Comparison of ENCODE assay signal across 19 cellular contexts in genomic region chr1:192657760-192658159, GRCh38. TPM values are rescaled to one million over a fixed set of nuclear protein-coding genes. Genes with fewer than 3 reads are reported as not detected.
DNase-seq lines count a peak whose midpoint lies in the region; ATAC-seq, FAIRE-seq and TF ChIP-seq lines count a peak whose summit lies in the region.
"Had no signal": no experiment of that assay in that cellular context is flagged by ENCODE, and none has a peak within 500 bp of the region (broad histone marks: within the 10 kb centered on the region; RNA-seq: fewer than 3 reads in every experiment).

No MANE protein-coding gene starts in this region.

- no peak overlapping the region for H2BK15ac ChIP-seq in IMR-90 (ENCODE audit: low read depth, low read length)

- H3F3A ChIP-seq in neural cell (ENCODE audit: insufficient read depth, low read length, poor library complexity, severe bottlenecking), result no peaks in the 10 kb centered on the region

- H2AFZ ChIP-seq in IMR-90 (replicated peaks; ENCODE audit: low read length, poor library complexity), result no peak overlapping the region
- no peak overlapping the region for H2AFZ ChIP-seq in GM12878 (ENCODE audit: control insufficient read depth, low read depth, low read length)
- no peak overlapping the region for H2AFZ ChIP-seq in neural cell (ENCODE audit: low read depth, low read length)
- H2AFZ ChIP-seq: GM23248 had no signal

- no peak overlapping the region for H3K56ac ChIP-seq in IMR-90 (ENCODE audit: extremely low read depth, insufficient read depth, low read length)

- H2BK5ac ChIP-seq in IMR-90 (ENCODE audit: low read depth, low read length, poor library complexity, severe bottlenecking), result no peak overlapping the region

- TF ChIP-seq POLR2A in IMR-90 (IDR thresholded peaks at IDR 0.05; ENCODE audit: low read depth, low read length) (no peak), GM12878 (IDR thresholded peaks at IDR 0.05; ENCODE audit: low read depth, low read length) (no peak)

- H3K9me1 ChIP-seq in IMR-90 (ENCODE audit: insufficient read depth, low read length), result no peaks in the 10 kb centered on the region

- no CpG with 5 or more reads among the region's 4 CpGs for WGBS in IMR-90 (ENCODE audit: extremely low coverage in 2 of 2, insufficient read length in 1 of 2), 2 experiments
- 9% methylated on average over 4 of the region's 4 CpGs for WGBS in GM12878 (ENCODE audit: insufficient coverage, insufficient replicate concordance, low lambda C conversion rate, missing lambda C conversion rate)

- SMC1A ChIA-PET in GM12878 (lab: Charles Lee; ENCODE audit: uncharacterized antibody, unreplicated experiment), result interaction anchor here (1.0 kb wide), 1 partner anchor 16 kb away, joined by 3 read pairs; no protein-coding TSS in a partner anchor

- dilution Hi-C loops in IMR-90 (cut with HindIII; ENCODE audit: low sequenced_read_pairs, unreplicated experiment), result no loop called here

- H2BK20ac ChIP-seq in IMR-90 (ENCODE audit: low read depth, low read length), result no peak overlapping the region

- TF ChIP-seq RAD21 in IMR-90 (IDR thresholded peaks at IDR 0.05; ENCODE audit: low read length), result no peak
- TF ChIP-seq RAD21 in GM12878 (IDR thresholded peaks at IDR 0.05; ENCODE audit: insufficient read depth, low read depth, low read length), result no peak
- TF ChIP-seq RAD21 in neural cell (conservative IDR thresholded peaks at IDR 0.05), result no peak

- H3K9me3 ChIP-seq in IMR-90 (ENCODE audit: control insufficient read depth, insufficient read depth, low read length) (no peaks in the 10 kb centered on the region), GM12878 (replicated peaks; ENCODE audit: control insufficient read depth, insufficient read depth, low read length) (no peaks in the 10 kb centered on the region), neural cell (ENCODE audit: low read length) (no peaks in the 10 kb centered on the region)
- H3K9me3 ChIP-seq: BLaER1 had no signal

- ATAC-seq in IMR-90 (ENCODE audit: low read depth) (no peak), GM12878 (no peak), GM21447 (IDR thresholded peaks at IDR 0.05; ENCODE audit: unreplicated experiment) (no peak), GM18907 (IDR thresholded peaks at IDR 0.05; ENCODE audit: unreplicated experiment) (no peak)
- ATAC-seq: HCT116 had no signal

- no peaks in the 10 kb centered on the region for H3K79me1 ChIP-seq in IMR-90 (ENCODE audit: low read depth in 1 of 2, low read length in 2 of 2)

- CTCF ChIA-PET in IMR-90 (lab: Yijun Ruan, JAX) (no interaction called here), GM12878 (lab: Yijun Ruan, JAX) (no interaction called here)

- TF ChIP-seq CTCF in IMR-90 (conservative IDR thresholded peaks at IDR 0.05; ENCODE audit: low read depth, low read length) (no peak), GM12878 (IDR thresholded peaks at IDR 0.05 in 2 of 3, conservative IDR thresholded peaks at IDR 0.05 in 1 of 3; ENCODE audit: control insufficient read depth in 2 of 3, extremely low read depth in 1 of 3, insufficient read depth in 1 of 3, low read depth in 3 of 3, low read length in 3 of 3) (no peak), neural cell (IDR thresholded peaks at IDR 0.05; ENCODE audit: poor library complexity, severe bottlenecking) (no peak), dorsolateral prefrontal cortex (IDR thresholded peaks at IDR 0.05 in 54 of 56, conservative IDR thresholded peaks at IDR 0.05 in 2 of 56; ENCODE audit: low read depth in 1 of 56, partially characterized antibody in 56 of 56) (no peak)

- no peak for FAIRE-seq in GM12878 (lab: Jason Lieb, UNC)
- FAIRE-seq: G401.6, GM12892, H54 had no signal

- H3K4me1 ChIP-seq in IMR-90 (ENCODE audit: control insufficient read depth, insufficient read depth, low read length) (no peaks in the 10 kb centered on the region; the same call in 1 of the 2 replicates), GM12878 (ENCODE audit: control insufficient read depth, insufficient read depth, low read length) (no peaks in the 10 kb centered on the region)
- H3K4me1 ChIP-seq: BLaER1, Caco-2 had no signal

- no peak overlapping the region for H3K4me2 ChIP-seq in IMR-90 (ENCODE audit: low read depth, low read length)
- H3K4me2 ChIP-seq in GM12878 (ENCODE audit: control insufficient read depth, insufficient read depth), result no peak overlapping the region
- H3K4me2 ChIP-seq in neural cell (ENCODE audit: low read length), result peak overlapping the region; percentile 37
- H3K4me2 ChIP-seq: BLaER1, KMS-11 had no signal

- no peaks in the 10 kb centered on the region for H3K36me3 ChIP-seq in IMR-90 (ENCODE audit: control insufficient read depth, insufficient read depth, low read length)
- no peaks in the 10 kb centered on the region for H3K36me3 ChIP-seq in GM12878 (ENCODE audit: control insufficient read depth in 2 of 2, insufficient read depth in 2 of 2, low read length in 1 of 2)
- no peaks in the 10 kb centered on the region for H3K36me3 ChIP-seq in neural cell (ENCODE audit: insufficient read depth, low read length)
- H3K36me3 ChIP-seq: BLaER1 had no signal

- H3K4ac ChIP-seq in IMR-90 (ENCODE audit: low read depth, low read length), result no peak overlapping the region

- no peak overlapping the region for H4K91ac ChIP-seq in IMR-90 (ENCODE audit: insufficient read depth, low read depth, low read length)

- intact Hi-C loops in IMR-90 (cut with micrococcal nuclease) (no loop called here), GM12878 (cut with micrococcal nuclease; ENCODE audit: unreplicated experiment) (no loop called here), dorsolateral prefrontal cortex (cut with DNase I) (no loop called here)

- H4K8ac ChIP-seq in IMR-90 (ENCODE audit: low read depth in 2 of 2, low read length in 2 of 2), result no peak overlapping the region

- DNase-seq in DMS53 (lab: John Stamatoyannopoulos, UW) (peak; percentile 5), DMS53 treated with DMSO at 0.1 percent for 48 hours (lab: John Stamatoyannopoulos, UW; ENCODE audit: unreplicated experiment) (no peak), IMR-90 (no peak), GM12878 (ENCODE audit: low read depth, low spot score) (no peak), dorsolateral prefrontal cortex (no peak)
- DNase-seq: Caco-2; CD8-positive, alpha-beta memory T cell; GM23248 had no signal

- no peak for TF ChIP-seq EP300 in GM12878 (IDR thresholded peaks at IDR 0.05; ENCODE audit: borderline replicate concordance in 1 of 2, control insufficient read depth in 1 of 2, low read depth in 2 of 2, low read length in 2 of 2)
- TF ChIP-seq EP300 in neural cell (conservative IDR thresholded peaks at IDR 0.05; ENCODE audit: poor library complexity, severe bottlenecking), result no peak

- H4K5ac ChIP-seq in IMR-90 (ENCODE audit: low read depth, low read length), result no peak overlapping the region

- RAD21 ChIA-PET in GM12878 (lab: Charles Lee; ENCODE audit: unreplicated experiment), result no interaction called here

- no peak overlapping the region for H3K18ac ChIP-seq in IMR-90 (ENCODE audit: low read depth, low read length)

- no peak overlapping the region for H3K23ac ChIP-seq in IMR-90 (ENCODE audit: low read depth, low read length)

- H3K4me3 ChIP-seq in IMR-90 (ENCODE audit: insufficient read depth, low read depth, low read length) (no peak overlapping the region), GM12878 (no peak overlapping the region), neural cell (ENCODE audit: low read length) (peak overlapping the region; percentile 49), dorsolateral prefrontal cortex (no peak overlapping the region)
- H3K4me3 ChIP-seq: BLaER1, GM23248 had no signal

- H3K27ac ChIP-seq in IMR-90 (ENCODE audit: insufficient read depth, low read length), result no peak overlapping the region
- no peak overlapping the region for H3K27ac ChIP-seq in GM12878 (ENCODE audit: control insufficient read depth, insufficient read depth)
- peak overlapping the region; percentile 91 for H3K27ac ChIP-seq in neural cell (ENCODE audit: low read length)
- no peak overlapping the region for H3K27ac ChIP-seq in dorsolateral prefrontal cortex
- H3K27ac ChIP-seq: 22Rv1, BLaER1, GM23248, KMS-11 had no signal

- no peaks in the 10 kb centered on the region for H3K27me3 ChIP-seq in IMR-90 (ENCODE audit: control insufficient read depth, insufficient read depth, low read length)
- H3K27me3 ChIP-seq in GM12878 (replicated peaks in 1 of 2; ENCODE audit: control insufficient read depth in 2 of 2, insufficient read depth in 2 of 2, low read length in 1 of 2), result no peaks in the 10 kb centered on the region
- H3K27me3 ChIP-seq in neural cell (ENCODE audit: insufficient read depth, low read depth, low read length), result no peaks in the 10 kb centered on the region
- no peaks in the 10 kb centered on the region for H3K27me3 ChIP-seq in dorsolateral prefrontal cortex
- H3K27me3 ChIP-seq: BLaER1 had no signal

- H3K9ac ChIP-seq in IMR-90 (ENCODE audit: low read depth, low read length), result no peak overlapping the region
- H3K9ac ChIP-seq in GM12878 (ENCODE audit: control insufficient read depth, insufficient read depth, low read length), result no peak overlapping the region
- peak overlapping the region; percentile 52 for H3K9ac ChIP-seq in neural cell (ENCODE audit: low read length)
- H3K9ac ChIP-seq: BLaER1, GM23248, KMS-11 had no signal

- BruUV-seq in IMR-90 (replicated peaks; lab: Mats Ljungman, UMichigan), result no TSS peak
- BruUV-seq in GM12878 (replicated peaks; lab: Mats Ljungman, UMichigan), result no TSS peak

- no peak overlapping the region for H2AK5ac ChIP-seq in IMR-90 (ENCODE audit: low read depth, low read length)

- H3K14ac ChIP-seq in IMR-90 (replicated peaks; ENCODE audit: low read depth, low read length), result peak overlapping the region; percentile 65

- H3K9me2 ChIP-seq in neural cell (ENCODE audit: insufficient read depth, low read length), result no peaks in the 10 kb centered on the region

- H2BK120ac ChIP-seq in IMR-90 (ENCODE audit: low read depth, low read length), result no peak overlapping the region

- H2AK9ac ChIP-seq in IMR-90 (replicated peaks; ENCODE audit: low read depth, low read length, poor library complexity), result peak overlapping the region; percentile 58

- H3K79me2 ChIP-seq in GM12878 (ENCODE audit: control insufficient read depth, insufficient read depth, low read length), result no peaks in the 10 kb centered on the region
- H3K79me2 ChIP-seq in neural cell (replicated peaks; ENCODE audit: insufficient read depth, low read length), result no peaks in the 10 kb centered on the region

- POLR2A ChIA-PET in IMR-90 (lab: Charles Lee; ENCODE audit: unreplicated experiment) (no interaction called here), GM12878 (lab: Charles Lee) (no interaction called here)

- in situ Hi-C loops in IMR-90 (cut with MboI; ENCODE audit: low sequenced_read_pairs) (no loop called here), GM12878 (cut with MboI) (no loop called here)

- H4K20me1 ChIP-seq in IMR-90 (ENCODE audit: insufficient read depth, low read length) (no peaks in the 10 kb centered on the region), GM12878 (ENCODE audit: control insufficient read depth, insufficient read depth) (no peaks in the 10 kb centered on the region), neural cell (ENCODE audit: insufficient read depth) (no peaks in the 10 kb centered on the region)
- H4K20me1 ChIP-seq: BLaER1 had no signal

RNA-seq across cellular contexts. Expression of gene RGS13, which starts 21.8 kb away (rescaled TPM):
- total RNA-seq in IMR-90 (2012; rRNA removed) (not detected in 2 replicates), GM12878 (2014; rRNA removed) (0.23 and 0.33 TPM in 2 replicates), GM12878 (2014; rRNA removed; fragmentation: Illumina TruSeq; extraction: Trizol) (0.28 and 0.36 TPM in 2 replicates), GM12878 (2021) (0.23 and 0.29 TPM in 2 replicates), dorsolateral prefrontal cortex (under 1 TPM in 3 of 120 experiments, not detected in 117; 0.10 to 0.32 (median 0.25) TPM)
- polyA plus RNA-seq in IMR-90 (2012; rRNA removed) (not detected in 2 replicates), GM12878 (2011; rRNA removed) (16.0 and 33.6 TPM in 2 replicates), GM12878 (2014; fragmentation: Illumina TruSeq; extraction: Trizol) (0.35 and 0.63 TPM in 2 replicates), GM12878 (2014; fragmentation: Nextera tagmentation; extraction: Ambion mirVana) (under 1 TPM; 0.66 to 0.77 TPM), GM12878 (2014; rRNA removed) (0.16 and 0.36 TPM in 2 replicates), GM12878 (2016; fragmentation: Nextera tagmentation; extraction: Ambion mirVana) (under 1 TPM in 1 of 2 experiments, not detected in 1; 0.26 TPM), neural cell (not detected in 2 replicates)
- polyA plus RNA-seq in IMR-90 (2012; cell fraction: cytosol; rRNA removed), result not detected in 2 replicates
- polyA plus RNA-seq in IMR-90 (2012; cell fraction: nucleus; rRNA removed; ENCODE audit: low replicate concordance), result not detected in 2 replicates
- total RNA-seq in GM12878 (2013; cell fraction: nucleolus; rRNA removed), result 2.9 and 3.3 TPM in 2 replicates
- polyA plus RNA-seq in GM12878 (2011; ENCODE audit: low read depth), result 0.17 TPM
- polyA plus RNA-seq in GM12878 (2011; cell fraction: cytosol; rRNA removed), result 2.7 and 2.9 TPM in 2 replicates
- polyA plus RNA-seq in GM12878 (2011; cell fraction: nucleus; rRNA removed), result 19.3 and 26.7 TPM in 2 replicates
- polyA plus RNA-seq in GM12878 (2012), result 0.41 and 0.52 TPM in 2 replicates
- polyA minus RNA-seq in GM12878 (2011; rRNA and poly(A)+ RNA removed), result 6.7 and 7.0 TPM in 2 replicates
- polyA minus RNA-seq in GM12878 (2011; cell fraction: cytosol; rRNA and poly(A)+ RNA removed), result 1.1 and 1.5 TPM in 2 replicates
- polyA minus RNA-seq in GM12878 (2011; cell fraction: nucleus; rRNA and poly(A)+ RNA removed), result 14.4 and 18.1 TPM in 2 replicates
- not detected in 2 replicates for polyA minus RNA-seq in neural cell
- total RNA-seq: A673, Caco-2, GM23248 had no signal
- polyA plus RNA-seq: CD8-positive, alpha-beta memory T cell; GM23248 had no signal
